In the genomic region with DNA sequence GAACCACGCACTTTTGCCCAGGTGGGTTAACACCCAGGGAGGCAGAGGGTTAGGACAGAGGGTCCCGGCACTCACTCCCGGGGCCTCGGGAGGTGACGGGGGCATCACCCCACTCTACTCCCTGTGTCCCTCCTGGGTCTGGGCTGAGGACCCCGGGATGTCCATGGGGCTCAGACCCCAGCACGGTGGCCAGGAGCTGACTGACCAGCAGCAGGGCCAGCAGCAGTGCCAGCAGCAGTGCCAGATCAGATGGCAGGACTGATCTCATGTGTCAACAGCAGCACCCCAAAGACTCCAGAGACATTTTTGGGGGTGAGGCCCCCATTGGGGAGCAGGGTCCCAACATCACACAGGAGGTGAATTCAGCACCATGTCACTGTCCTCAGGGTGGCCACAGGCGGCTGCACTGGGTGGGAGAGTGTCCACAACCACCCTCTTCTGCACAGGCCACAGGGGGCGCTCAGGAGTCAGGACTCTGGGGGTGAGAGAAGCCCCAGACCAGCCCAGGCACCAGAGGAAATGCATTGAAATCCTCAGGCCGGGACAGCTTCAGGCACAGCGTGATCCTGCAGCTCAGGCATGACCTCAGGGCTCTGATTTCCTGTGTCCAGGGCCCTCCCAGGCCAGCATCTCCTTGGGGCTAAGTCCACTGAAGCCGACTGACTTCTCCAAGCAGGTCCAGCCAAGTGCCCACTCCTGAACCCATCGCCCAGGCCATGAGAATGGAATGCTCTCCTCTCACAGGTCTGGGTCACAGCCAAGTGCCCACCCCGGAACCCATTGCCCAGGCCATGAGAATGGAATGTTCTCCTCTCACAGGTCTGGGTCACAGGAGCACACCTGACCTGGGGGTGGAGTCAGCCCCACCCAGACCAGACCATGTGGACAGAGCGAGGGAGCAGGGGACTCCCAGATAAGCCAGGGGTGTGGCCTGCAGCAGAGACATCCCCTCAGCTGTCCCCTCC, we compare ENCODE assay signal across 2 cellular contexts.
A peak's percentile ranks its signal among the peaks of the same experiment; 100 is the strongest.
TF ChIP-seq lines count a peak whose summit lies in the region.

No MANE protein-coding gene starts in this region.

TF ChIP-seq in HCT116, 20 proteins besides CTCF, POLR2A, EP300 and RAD21:
- TF ChIP-seq REST (IDR thresholded peaks at IDR 0.05; ENCODE audit: low read depth), result peak; percentile 39
TF ChIP-seq in HCT116: peak in this region for 1; not testable (repeated sequence) for 19.

TF ChIP-seq in H1, 55 proteins besides CTCF, POLR2A, EP300 and RAD21:
- TF ChIP-seq KDM1A (IDR thresholded peaks at IDR 0.05; ENCODE audit: borderline replicate concordance, low read length), result peak; percentile 78; the same call in 1 of the 2 replicates
